Comparison of ENCODE assay signal across 1 cellular context in the genomic region with DNA sequence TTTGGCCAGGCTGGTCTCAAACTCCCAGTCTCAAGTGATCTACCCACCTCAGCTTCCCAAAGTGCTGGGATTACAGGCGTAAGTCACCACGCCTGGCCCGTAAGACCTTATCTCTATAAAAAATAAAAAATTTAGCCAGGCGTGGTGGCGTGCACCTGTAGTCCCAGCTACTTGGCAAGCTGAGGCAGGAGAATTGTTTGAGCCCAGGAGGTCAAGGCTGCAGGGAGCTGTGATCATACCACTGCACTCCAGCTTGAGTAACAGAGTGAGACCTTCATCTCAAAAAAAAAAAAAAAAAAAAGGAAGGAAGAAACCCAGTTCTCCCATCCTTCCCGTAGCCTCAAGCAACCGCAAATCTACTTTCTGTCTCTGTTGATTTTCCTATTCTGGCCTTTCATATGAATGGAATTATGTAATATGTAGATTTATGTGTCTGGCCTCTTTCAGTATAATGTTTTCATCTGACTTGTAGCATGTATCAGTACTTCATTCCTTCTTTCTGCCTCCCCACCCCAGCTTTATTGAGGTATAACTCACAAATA.
TF ChIP-seq lines count a peak whose summit lies in the region.

No MANE protein-coding gene starts in this region.

TF ChIP-seq in HepG2, 621 proteins besides CTCF, POLR2A, EP300 and RAD21:
- TF ChIP-seq RBFOX2 (IDR thresholded peaks at IDR 0.05; ENCODE audit: low read depth, low read length) (peak; percentile 27; the same call in 1 of the 2 replicates), PPARG (CRISPR knock-in tag; conservative IDR thresholded peaks at IDR 0.05) (no peak)
- TF ChIP-seq, protein P1, sequence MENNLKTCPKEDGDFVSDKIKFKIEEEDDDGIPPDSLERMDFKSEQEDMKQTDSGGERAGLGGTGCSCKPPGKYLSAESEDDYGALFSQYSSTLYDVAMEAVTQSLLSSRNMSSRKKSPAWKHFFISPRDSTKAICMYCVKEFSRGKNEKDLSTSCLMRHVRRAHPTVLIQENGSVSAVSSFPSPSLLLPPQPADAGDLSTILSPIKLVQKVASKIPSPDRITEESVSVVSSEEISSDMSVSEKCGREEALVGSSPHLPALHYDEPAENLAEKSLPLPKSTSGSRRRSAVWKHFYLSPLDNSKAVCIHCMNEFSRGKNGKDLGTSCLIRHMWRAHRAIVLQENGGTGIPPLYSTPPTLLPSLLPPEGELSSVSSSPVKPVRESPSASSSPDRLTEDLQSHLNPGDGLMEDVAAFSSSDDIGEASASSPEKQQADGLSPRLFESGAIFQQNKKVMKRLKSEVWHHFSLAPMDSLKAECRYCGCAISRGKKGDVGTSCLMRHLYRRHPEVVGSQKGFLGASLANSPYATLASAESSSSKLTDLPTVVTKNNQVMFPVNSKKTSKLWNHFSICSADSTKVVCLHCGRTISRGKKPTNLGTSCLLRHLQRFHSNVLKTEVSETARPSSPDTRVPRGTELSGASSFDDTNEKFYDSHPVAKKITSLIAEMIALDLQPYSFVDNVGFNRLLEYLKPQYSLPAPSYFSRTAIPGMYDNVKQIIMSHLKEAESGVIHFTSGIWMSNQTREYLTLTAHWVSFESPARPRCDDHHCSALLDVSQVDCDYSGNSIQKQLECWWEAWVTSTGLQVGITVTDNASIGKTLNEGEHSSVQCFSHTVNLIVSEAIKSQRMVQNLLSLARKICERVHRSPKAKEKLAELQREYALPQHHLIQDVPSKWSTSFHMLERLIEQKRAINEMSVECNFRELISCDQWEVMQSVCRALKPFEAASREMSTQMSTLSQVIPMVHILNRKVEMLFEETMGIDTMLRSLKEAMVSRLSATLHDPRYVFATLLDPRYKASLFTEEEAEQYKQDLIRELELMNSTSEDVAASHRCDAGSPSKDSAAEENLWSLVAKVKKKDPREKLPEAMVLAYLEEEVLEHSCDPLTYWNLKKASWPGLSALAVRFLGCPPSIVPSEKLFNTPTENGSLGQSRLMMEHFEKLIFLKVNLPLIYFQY (CRISPR knock-in tag; IDR thresholded peaks at IDR 0.05; ENCODE audit: borderline replicate concordance), result no peak
